Comparison of ENCODE assay signal across 8 cellular contexts in genomic region chr1:36420836-36421317, GRCh38. TPM values are rescaled to one million over a fixed set of nuclear protein-coding genes. Genes with fewer than 3 reads are reported as not detected.
DNase-seq lines count a peak whose midpoint lies in the region; ATAC-seq, FAIRE-seq and TF ChIP-seq lines count a peak whose summit lies in the region.

No MANE protein-coding gene starts in this region.

- TF ChIP-seq EP300 in suprapubic skin (IDR thresholded peaks at IDR 0.05): no peak

- H3K4me3 ChIP-seq in SJSA1 (no peak overlapping the region), osteoblast (ENCODE audit: insufficient read depth, low read length) (no peak overlapping the region), suprapubic skin (no peak overlapping the region)

- H4K20me1 ChIP-seq in osteoblast (ENCODE audit: insufficient read depth, low read length): no peaks in the 10 kb centered on the region

- peak; percentile 86 for FAIRE-seq in A204.1 (lab: Jason Lieb, UNC)

- H3K79me2 ChIP-seq in osteoblast (ENCODE audit: insufficient read depth, low read length): no peaks in the 10 kb centered on the region

- H3K9me3 ChIP-seq in SJSA1 (replicated peaks): no peaks in the 10 kb centered on the region; the same call in 1 of the 2 replicates
- no peaks in the 10 kb centered on the region for H3K9me3 ChIP-seq in osteoblast (ENCODE audit: low read depth, low read length)
- H3K9me3 ChIP-seq in suprapubic skin: no peaks in the 10 kb centered on the region

- no peak for TF ChIP-seq POLR2A in suprapubic skin (IDR thresholded peaks at IDR 0.05)

- peak overlapping the region; percentile 21 for H2AFZ ChIP-seq in osteoblast (ENCODE audit: low read length)

- H3K4me2 ChIP-seq in osteoblast (ENCODE audit: insufficient read depth, low read length): peak overlapping the region; percentile 23

- H3K27ac ChIP-seq in SJSA1 (no peak overlapping the region), foreskin keratinocyte (no peak overlapping the region), osteoblast (ENCODE audit: low read depth, low read length) (no peak overlapping the region), suprapubic skin (no peak overlapping the region)

- H3K36me3 ChIP-seq in SJSA1: peaks cover 24% of the 10 kb centered on the region
- H3K36me3 ChIP-seq in osteoblast (ENCODE audit: insufficient read depth, low read length): peaks cover 24% of the 10 kb centered on the region
- peaks cover 32% of the 10 kb centered on the region for H3K36me3 ChIP-seq in suprapubic skin

- DNase-seq in GM19240 (ENCODE audit: insufficient read length, low spot score) (peak; percentile 69), NAMALWA (ENCODE audit: low spot score) (peak; percentile 90), SJSA1 (ENCODE audit: low read depth in 1 of 2, low spot score in 2 of 2) (peak; percentile 76 to 85), foreskin keratinocyte (peak; percentile 32 to 63), osteoblast (ENCODE audit: insufficient read length, low spot score, missing footprints) (peak; percentile 92), suprapubic skin (ENCODE audit: low spot score in 2 of 2) (peak; percentile 93 to 94)
- DNase-seq in activated effector memory CD4-positive, alpha-beta T cell treated with anti-CD3 and anti-CD28 coated beads, Interleukin-2, amount 50 U/mL, for 16 hours: peak; percentile 96

- H3K27me3 ChIP-seq in SJSA1 (replicated peaks) (no peaks in the 10 kb centered on the region), foreskin keratinocyte (no peaks in the 10 kb centered on the region), osteoblast (ENCODE audit: insufficient read depth, low read length) (no peaks in the 10 kb centered on the region), suprapubic skin (no peaks in the 10 kb centered on the region)

- peak; percentile 83 for ATAC-seq in foreskin keratinocyte

- TF ChIP-seq CTCF in foreskin keratinocyte (conservative IDR thresholded peaks at IDR 0.05): peak; percentile 97
- TF ChIP-seq CTCF in osteoblast (IDR thresholded peaks at IDR 0.05; ENCODE audit: extremely low read depth, low read depth, low read length): peak; percentile 97
- TF ChIP-seq CTCF in suprapubic skin (IDR thresholded peaks at IDR 0.05): peak; percentile 85 to 95

- H3K4me1 ChIP-seq in SJSA1 (replicated peaks) (peaks cover 6% of the 10 kb centered on the region; the same call in 1 of the 2 replicates), foreskin keratinocyte (peaks cover 6% of the 10 kb centered on the region), osteoblast (ENCODE audit: insufficient read depth, low read length) (peaks cover 5% of the 10 kb centered on the region), suprapubic skin (peaks cover 14% of the 10 kb centered on the region)

- WGBS in suprapubic skin: 11% methylated on average over 13 of the region's 13 CpGs

RNA-seq across cellular contexts. Expression of gene LSM10, which starts 23.2 kb away (rescaled TPM):
- total RNA-seq in SJSA1 (2014; rRNA removed; shearing (Covaris generic)): 3.4 and 6.4 TPM in 2 replicates
- 16.1 and 25.6 TPM in 2 replicates for total RNA-seq in foreskin keratinocyte
- polyA plus RNA-seq in foreskin keratinocyte: 73.4 and 73.9 TPM in 2 replicates
- total RNA-seq in osteoblast: 4.4 and 6.2 TPM in 2 replicates
- total RNA-seq in suprapubic skin: 10 to 100 TPM; 19.2 to 22.6 (median 21.4) TPM

RNA-seq across cellular contexts. Expression of gene OSCP1, which starts 29.4 kb away (rescaled TPM):
- total RNA-seq in SJSA1 (2014; rRNA removed; shearing (Covaris generic)): 1.5 and 6.5 TPM in 2 replicates
- 4.4 and 5.8 TPM in 2 replicates for total RNA-seq in foreskin keratinocyte
- 4.9 TPM in 2 replicates for polyA plus RNA-seq in foreskin keratinocyte
- 14.5 and 15.6 TPM in 2 replicates for total RNA-seq in osteoblast
- 10 to 100 TPM in 2 of 4 donors, 1 to 10 TPM in 2; 3.8 to 15.4 (median 7.9) TPM for total RNA-seq in suprapubic skin

RNA-seq across cellular contexts. Expression of gene STK40, which starts 35.2 kb away (rescaled TPM):
- total RNA-seq in SJSA1 (2014; rRNA removed; shearing (Covaris generic)): 16.1 and 29.2 TPM in 2 replicates
- 11.5 and 12.6 TPM in 2 replicates for total RNA-seq in foreskin keratinocyte
- 8.4 and 8.7 TPM in 2 replicates for polyA plus RNA-seq in foreskin keratinocyte
- 11.9 and 12.4 TPM in 2 replicates for total RNA-seq in osteoblast
- total RNA-seq in suprapubic skin: 10 to 100 TPM; 29.0 to 69.5 (median 51.8) TPM

RNA-seq across cellular contexts. Expression of gene MRPS15, which starts 43.3 kb away (rescaled TPM):
- total RNA-seq in SJSA1 (2014; rRNA removed; shearing (Covaris generic)): 63.1 and 95.8 TPM in 2 replicates
- total RNA-seq in foreskin keratinocyte (166 and 181 TPM in 2 replicates), osteoblast (77.1 and 77.2 TPM in 2 replicates), suprapubic skin (10 to 100 TPM; 47.7 to 91.3 (median 73.6) TPM)
- 231 and 260 TPM in 2 replicates for polyA plus RNA-seq in foreskin keratinocyte
